Comparison of ENCODE assay signal across 1 cellular context in the genomic region with DNA sequence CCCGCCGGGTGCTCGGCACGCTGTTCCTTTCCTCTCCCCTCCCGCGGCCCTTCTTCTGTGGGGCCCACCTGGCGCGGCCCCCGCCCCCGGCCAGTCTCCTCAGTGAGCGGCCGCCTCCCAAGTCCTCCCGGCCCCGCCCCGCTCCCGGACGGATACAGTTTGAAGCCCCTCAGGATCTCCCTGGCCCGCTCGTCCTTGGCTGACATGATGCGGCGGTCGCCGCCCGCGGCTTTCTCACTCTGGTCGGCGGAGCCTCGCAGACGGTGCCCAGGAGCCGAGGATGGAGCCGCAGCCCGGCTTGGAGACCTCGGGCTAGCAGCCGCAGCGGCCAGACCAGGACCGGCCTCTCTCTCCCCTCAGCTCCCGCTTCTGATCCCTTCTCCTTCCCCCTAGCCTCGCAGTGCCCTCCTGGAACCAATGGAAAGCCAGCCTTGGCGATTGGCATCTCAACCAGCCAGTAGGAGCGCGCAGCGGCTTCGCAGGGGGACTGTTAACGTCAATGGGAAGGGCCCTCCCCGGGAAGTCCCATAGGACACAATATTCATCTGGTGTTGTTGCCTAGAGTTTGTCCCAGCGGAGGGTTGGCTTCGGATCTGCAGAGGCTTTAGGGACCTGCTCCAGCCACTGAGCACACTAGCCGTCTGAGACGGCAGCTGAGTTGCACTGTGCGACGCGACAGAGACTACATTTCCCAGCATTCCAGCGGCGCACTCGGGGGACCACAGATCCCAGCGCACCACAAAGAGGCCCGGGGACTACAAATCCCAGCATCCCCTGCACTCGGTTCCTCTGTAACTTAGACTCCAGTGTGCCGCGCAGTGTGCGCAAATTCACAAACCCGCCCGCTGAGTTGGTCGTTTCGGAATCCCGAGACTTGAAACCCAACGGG.
TF ChIP-seq lines count a peak whose summit lies in the region.

A gene (minus strand): TSS at position 374 of the 889 bp plus-strand sequence. CDS start 168 bp downstream, at position 206.

TF ChIP-seq in GM12878, 131 proteins besides CTCF, POLR2A, EP300 and RAD21 (continued from another document):
- TF ChIP-seq, protein P1, sequence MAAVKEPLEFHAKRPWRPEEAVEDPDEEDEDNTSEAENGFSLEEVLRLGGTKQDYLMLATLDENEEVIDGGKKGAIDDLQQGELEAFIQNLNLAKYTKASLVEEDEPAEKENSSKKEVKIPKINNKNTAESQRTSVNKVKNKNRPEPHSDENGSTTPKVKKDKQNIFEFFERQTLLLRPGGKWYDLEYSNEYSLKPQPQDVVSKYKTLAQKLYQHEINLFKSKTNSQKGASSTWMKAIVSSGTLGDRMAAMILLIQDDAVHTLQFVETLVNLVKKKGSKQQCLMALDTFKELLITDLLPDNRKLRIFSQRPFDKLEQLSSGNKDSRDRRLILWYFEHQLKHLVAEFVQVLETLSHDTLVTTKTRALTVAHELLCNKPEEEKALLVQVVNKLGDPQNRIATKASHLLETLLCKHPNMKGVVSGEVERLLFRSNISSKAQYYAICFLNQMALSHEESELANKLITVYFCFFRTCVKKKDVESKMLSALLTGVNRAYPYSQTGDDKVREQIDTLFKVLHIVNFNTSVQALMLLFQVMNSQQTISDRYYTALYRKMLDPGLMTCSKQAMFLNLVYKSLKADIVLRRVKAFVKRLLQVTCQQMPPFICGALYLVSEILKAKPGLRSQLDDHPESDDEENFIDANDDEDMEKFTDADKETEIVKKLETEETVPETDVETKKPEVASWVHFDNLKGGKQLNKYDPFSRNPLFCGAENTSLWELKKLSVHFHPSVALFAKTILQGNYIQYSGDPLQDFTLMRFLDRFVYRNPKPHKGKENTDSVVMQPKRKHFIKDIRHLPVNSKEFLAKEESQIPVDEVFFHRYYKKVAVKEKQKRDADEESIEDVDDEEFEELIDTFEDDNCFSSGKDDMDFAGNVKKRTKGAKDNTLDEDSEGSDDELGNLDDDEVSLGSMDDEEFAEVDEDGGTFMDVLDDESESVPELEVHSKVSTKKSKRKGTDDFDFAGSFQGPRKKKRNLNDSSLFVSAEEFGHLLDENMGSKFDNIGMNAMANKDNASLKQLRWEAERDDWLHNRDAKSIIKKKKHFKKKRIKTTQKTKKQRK (IDR thresholded peaks at IDR 0.05; ENCODE audit: low read depth, low read length), result peak; percentile 5; the same call in 1 of the 2 replicates
- peak; percentile 40; the same call in 1 of the 2 replicates for TF ChIP-seq HDGF (IDR thresholded peaks at IDR 0.05)
- TF ChIP-seq HDAC2 (IDR thresholded peaks at IDR 0.05), result no peak
- peak; percentile 34; the same call in 1 of the 2 replicates for TF ChIP-seq BACH1 (IDR thresholded peaks at IDR 0.05; ENCODE audit: borderline replicate concordance)
- no peak for TF ChIP-seq MTA2 (IDR thresholded peaks at IDR 0.05; ENCODE audit: low read depth)
- no peak for TF ChIP-seq EGR1 (IDR thresholded peaks at IDR 0.05; ENCODE audit: borderline replicate concordance in 1 of 2, low read depth in 2 of 2, low read length in 2 of 2)
- TF ChIP-seq RAD51 (IDR thresholded peaks at IDR 0.05), result no peak
- peak; percentile 25; the same call in 1 of the 2 replicates for TF ChIP-seq NRF1 (conservative IDR thresholded peaks at IDR 0.05; ENCODE audit: low read depth, low read length)
- peak in 1 of 2 experiments; percentile 77; a peak in 2 of 4 replicates for TF ChIP-seq SRF (IDR thresholded peaks at IDR 0.05; ENCODE audit: low read depth in 2 of 2, low read length in 2 of 2)
- 0 out of 2 replicates have a peak, but pooled peaks have one; percentile 13 for TF ChIP-seq ESRRA (IDR thresholded peaks at IDR 0.05; ENCODE audit: low read length)
- TF ChIP-seq, protein P2, sequence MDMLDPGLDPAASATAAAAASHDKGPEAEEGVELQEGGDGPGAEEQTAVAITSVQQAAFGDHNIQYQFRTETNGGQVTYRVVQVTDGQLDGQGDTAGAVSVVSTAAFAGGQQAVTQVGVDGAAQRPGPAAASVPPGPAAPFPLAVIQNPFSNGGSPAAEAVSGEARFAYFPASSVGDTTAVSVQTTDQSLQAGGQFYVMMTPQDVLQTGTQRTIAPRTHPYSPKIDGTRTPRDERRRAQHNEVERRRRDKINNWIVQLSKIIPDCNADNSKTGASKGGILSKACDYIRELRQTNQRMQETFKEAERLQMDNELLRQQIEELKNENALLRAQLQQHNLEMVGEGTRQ (IDR thresholded peaks at IDR 0.05; ENCODE audit: borderline replicate concordance, low read depth, low read length), result no peak
- peak; percentile 85 for TF ChIP-seq SIN3A (IDR thresholded peaks at IDR 0.05; ENCODE audit: low read depth, low read length)
- TF ChIP-seq PAX5 (IDR thresholded peaks at IDR 0.05; ENCODE audit: borderline replicate concordance, low read depth, low read length), result 0 out of 2 replicates have a peak, but pooled peaks have one; percentile 21
- TF ChIP-seq TAF1 (IDR thresholded peaks at IDR 0.05; ENCODE audit: borderline replicate concordance, low read depth, low read length), result peak; percentile 57; the same call in 1 of the 2 replicates
- peak; percentile 92 for TF ChIP-seq TARDBP (IDR thresholded peaks at IDR 0.05; ENCODE audit: borderline replicate concordance)
- peak; percentile 95 for TF ChIP-seq CHD2 (IDR thresholded peaks at IDR 0.05; ENCODE audit: borderline replicate concordance, low read depth, low read length)
- TF ChIP-seq RBBP5 (conservative IDR thresholded peaks at IDR 0.05), result no peak
- peak; percentile 72 for TF ChIP-seq RELA (IDR thresholded peaks at IDR 0.05; ENCODE audit: borderline replicate concordance, partially characterized antibody)
- peak; percentile 88 for TF ChIP-seq CREB1 (IDR thresholded peaks at IDR 0.05; ENCODE audit: low read depth)
- peak; percentile 35; the same call in 1 of the 2 replicates for TF ChIP-seq NR2C1 (IDR thresholded peaks at IDR 0.05)
- TF ChIP-seq, protein P3, sequence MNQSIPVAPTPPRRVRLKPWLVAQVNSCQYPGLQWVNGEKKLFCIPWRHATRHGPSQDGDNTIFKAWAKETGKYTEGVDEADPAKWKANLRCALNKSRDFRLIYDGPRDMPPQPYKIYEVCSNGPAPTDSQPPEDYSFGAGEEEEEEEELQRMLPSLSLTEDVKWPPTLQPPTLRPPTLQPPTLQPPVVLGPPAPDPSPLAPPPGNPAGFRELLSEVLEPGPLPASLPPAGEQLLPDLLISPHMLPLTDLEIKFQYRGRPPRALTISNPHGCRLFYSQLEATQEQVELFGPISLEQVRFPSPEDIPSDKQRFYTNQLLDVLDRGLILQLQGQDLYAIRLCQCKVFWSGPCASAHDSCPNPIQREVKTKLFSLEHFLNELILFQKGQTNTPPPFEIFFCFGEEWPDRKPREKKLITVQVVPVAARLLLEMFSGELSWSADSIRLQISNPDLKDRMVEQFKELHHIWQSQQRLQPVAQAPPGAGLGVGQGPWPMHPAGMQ (IDR thresholded peaks at IDR 0.05; ENCODE audit: borderline replicate concordance), result no peak
- no peak for TF ChIP-seq PAX8 (IDR thresholded peaks at IDR 0.05)
- no peak; the same call in 1 of the 2 replicates for TF ChIP-seq SREBF2 (IDR thresholded peaks at IDR 0.05; ENCODE audit: low read length)
